1 cellular context compared by ENCODE assay signal in genomic region chr6:123768939-123769338, GRCh38.
TF ChIP-seq lines count a peak whose summit lies in the region.

No MANE protein-coding gene starts in this region.

TF ChIP-seq in GM23338, 12 proteins besides CTCF, POLR2A, EP300 and RAD21 (continued from another document):
- TF ChIP-seq ETS1 (IDR thresholded peaks at IDR 0.05) (no peak), EZH2phosphoT487 (IDR thresholded peaks at IDR 0.05; ENCODE audit: unreplicated experiment) (no peak)
